Comparison of ENCODE assay signal across 15 cellular contexts in the genomic region with DNA sequence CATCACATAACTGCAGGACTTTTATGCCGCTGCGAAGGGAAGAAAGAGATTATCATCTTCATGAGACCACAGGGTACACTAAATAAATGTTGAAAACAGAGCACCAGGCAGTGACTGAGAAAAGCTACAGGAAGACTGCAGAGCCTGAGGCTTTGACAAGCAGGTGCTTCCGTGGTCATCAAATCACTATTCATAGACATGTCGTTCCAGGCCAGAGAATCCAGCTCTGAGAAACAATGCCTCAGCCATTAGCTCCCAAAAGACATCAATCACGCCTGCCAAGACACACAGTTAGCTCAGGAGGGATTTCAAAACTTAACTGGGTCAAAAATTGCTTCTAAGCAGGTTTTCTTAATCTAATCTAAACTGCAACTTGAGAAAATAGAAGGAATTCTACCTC. TPM values are rescaled to one million over a fixed set of nuclear protein-coding genes. Genes with fewer than 3 reads are reported as not detected.
DNase-seq lines count a peak whose midpoint lies in the region; ATAC-seq and TF ChIP-seq lines count a peak whose summit lies in the region.
"Had no signal": no experiment of that assay in that cellular context is flagged by ENCODE, and none has a peak within 500 bp of the region (broad histone marks: within the 10 kb centered on the region; RNA-seq: fewer than 3 reads in every experiment).

No MANE protein-coding gene starts in this region.

- no peaks in the 10 kb centered on the region for H3K27me3 Mint-ChIP-seq in neural progenitor cell (ENCODE audit: insufficient read depth, low read depth)
- no peaks in the 10 kb centered on the region for H3K27me3 Mint-ChIP-seq in activated CD4-positive, alpha-beta T cell treated with anti-CD3 and anti-CD28 coated beads, Interleukin-2, amount 10 ng/mL, durations not matched to agents 7 days and 5 days
- H3K27me3 Mint-ChIP-seq: activated naive CD4-positive, alpha-beta T cell treated with anti-CD3 and anti-CD28 coated beads, Interleukin-2, amount 50 U/mL, for 24 hours had no signal

- H3K4me2 ChIP-seq in neural progenitor cell (no peak overlapping the region), SK-N-SH (no peak overlapping the region)

- H3K9ac ChIP-seq in neural progenitor cell (no peak overlapping the region), SK-N-SH (no peak overlapping the region)

- TF ChIP-seq CTCF in neural progenitor cell (IDR thresholded peaks at IDR 0.05) (no peak), SK-N-SH (IDR thresholded peaks at IDR 0.05) (no peak), upper lobe of left lung (IDR thresholded peaks at IDR 0.05) (no peak)

- H4K20me1 ChIP-seq in neural progenitor cell (ENCODE audit: low read depth), result no peaks in the 10 kb centered on the region
- no peaks in the 10 kb centered on the region for H4K20me1 ChIP-seq in SK-N-SH (ENCODE audit: insufficient read depth)

- POLR2A ChIA-PET in activated CD4-positive, alpha-beta T cell treated with anti-CD3 and anti-CD28 coated beads, Interleukin-2, amount 10 ng/mL, durations not matched to agents 7 days and 5 days (lab: Charles Lee), result no interaction called here
- POLR2A ChIA-PET in SK-N-SH (lab: Yijun Ruan, JAX), result no interaction called here

- H3K27ac Mint-ChIP-seq in neural progenitor cell, result no peak overlapping the region
- H3K27ac Mint-ChIP-seq in activated CD4-positive, alpha-beta T cell treated with anti-CD3 and anti-CD28 coated beads, Interleukin-2, amount 10 ng/mL, durations not matched to agents 7 days and 5 days, result no peak overlapping the region
- H3K27ac Mint-ChIP-seq: activated naive CD4-positive, alpha-beta T cell treated with anti-CD3 and anti-CD28 coated beads, Interleukin-2, amount 50 U/mL, for 24 hours; natural killer cell had no signal

- no peak overlapping the region for H3K4me3 ChIP-seq in neural progenitor cell
- no peak overlapping the region for H3K4me3 ChIP-seq in SK-N-SH (ENCODE audit: low read depth in 2 of 2, low read length in 1 of 2)
- H3K4me3 ChIP-seq in upper lobe of left lung, result no peak overlapping the region
- H3K4me3 ChIP-seq: tibial nerve had no signal

- H3K27ac ChIP-seq in neural progenitor cell (no peak overlapping the region), SK-N-SH (ENCODE audit: low read depth in 2 of 2, low read length in 1 of 2) (no peak overlapping the region), upper lobe of left lung (no peak overlapping the region)
- H3K27ac ChIP-seq: 22Rv1, tibial nerve had no signal

- TF ChIP-seq EP300 in SK-N-SH (IDR thresholded peaks at IDR 0.05; ENCODE audit: borderline replicate concordance in 1 of 2, low read depth in 1 of 2, low read length in 1 of 2) (no peak), upper lobe of left lung (IDR thresholded peaks at IDR 0.05) (no peak)

- H3K4me1 Mint-ChIP-seq in neural progenitor cell, result no peaks in the 10 kb centered on the region
- H3K4me1 Mint-ChIP-seq in activated CD4-positive, alpha-beta T cell treated with anti-CD3 and anti-CD28 coated beads, Interleukin-2, amount 10 ng/mL, durations not matched to agents 7 days and 5 days, result no peaks in the 10 kb centered on the region
- H3K4me1 Mint-ChIP-seq: activated naive CD4-positive, alpha-beta T cell treated with anti-CD3 and anti-CD28 coated beads, Interleukin-2, amount 50 U/mL, for 24 hours; natural killer cell had no signal

- no peaks in the 10 kb centered on the region for H3K9me3 ChIP-seq in neural progenitor cell (ENCODE audit: low read depth)
- H3K9me3 ChIP-seq in SK-N-SH, result no peaks in the 10 kb centered on the region
- H3K9me3 ChIP-seq in upper lobe of left lung, result no peaks in the 10 kb centered on the region
- H3K9me3 ChIP-seq: tibial nerve had no signal

- no peaks in the 10 kb centered on the region for H3K9me2 ChIP-seq in SK-N-SH

- H3F3A ChIP-seq in neural progenitor cell (ENCODE audit: low read depth) (no peaks in the 10 kb centered on the region), SK-N-SH (replicated peaks; ENCODE audit: insufficient read depth) (no peaks in the 10 kb centered on the region)

- no peaks in the 10 kb centered on the region for H3K9me3 Mint-ChIP-seq in neural progenitor cell
- H3K9me3 Mint-ChIP-seq in activated CD4-positive, alpha-beta T cell treated with anti-CD3 and anti-CD28 coated beads, Interleukin-2, amount 10 ng/mL, durations not matched to agents 7 days and 5 days, result no peaks in the 10 kb centered on the region

- no peak for TF ChIP-seq POLR2A in upper lobe of left lung (IDR thresholded peaks at IDR 0.05)

- no peaks in the 10 kb centered on the region for H3K4me1 ChIP-seq in neural progenitor cell
- no peaks in the 10 kb centered on the region; a peak in 1 of 4 replicates for H3K4me1 ChIP-seq in SK-N-SH (ENCODE audit: control insufficient read depth in 1 of 2, insufficient read depth in 2 of 2, low read depth in 1 of 2, low read length in 1 of 2)
- H3K4me1 ChIP-seq in upper lobe of left lung, result no peaks in the 10 kb centered on the region
- H3K4me1 ChIP-seq: tibial nerve had no signal

- no peaks in the 10 kb centered on the region for H3K27me3 ChIP-seq in neural progenitor cell
- no peaks in the 10 kb centered on the region for H3K27me3 ChIP-seq in SK-N-SH (ENCODE audit: insufficient read depth)
- H3K27me3 ChIP-seq in upper lobe of left lung, result no peaks in the 10 kb centered on the region
- H3K27me3 ChIP-seq: tibial nerve had no signal

- no peaks in the 10 kb centered on the region for H3K36me3 ChIP-seq in neural progenitor cell
- no peaks in the 10 kb centered on the region for H3K36me3 ChIP-seq in SK-N-SH (replicated peaks in 1 of 2; ENCODE audit: control insufficient read depth in 1 of 2, insufficient read depth in 2 of 2, low read length in 1 of 2)
- H3K36me3 ChIP-seq in upper lobe of left lung, result no peaks in the 10 kb centered on the region
- H3K36me3 ChIP-seq: tibial nerve had no signal

- peak; percentile 94 for ATAC-seq in HG02840 (IDR thresholded peaks at IDR 0.05; ENCODE audit: low FRiP score, unreplicated experiment)
- ATAC-seq in upper lobe of left lung (ENCODE audit: low FRiP score in 2 of 2), result no peak
- ATAC-seq: natural killer cell had no signal

- WGBS in SK-N-SH (ENCODE audit: low lambda C conversion rate), result 38% methylated on average over 5 of the region's 5 CpGs
- WGBS in upper lobe of left lung, 2 donors, result 23 to 31% methylated on average over 5 of the region's 5 CpGs

- H3K36me3 Mint-ChIP-seq in neural progenitor cell, result no peaks in the 10 kb centered on the region
- H3K36me3 Mint-ChIP-seq in activated CD4-positive, alpha-beta T cell treated with anti-CD3 and anti-CD28 coated beads, Interleukin-2, amount 10 ng/mL, durations not matched to agents 7 days and 5 days (ENCODE audit: low read depth), result no peaks in the 10 kb centered on the region
- H3K36me3 Mint-ChIP-seq: activated naive CD4-positive, alpha-beta T cell treated with anti-CD3 and anti-CD28 coated beads, Interleukin-2, amount 50 U/mL, for 24 hours; natural killer cell had no signal

- no peak overlapping the region for H3K4me3 Mint-ChIP-seq in neural progenitor cell
- H3K4me3 Mint-ChIP-seq in activated CD4-positive, alpha-beta T cell treated with anti-CD3 and anti-CD28 coated beads, Interleukin-2, amount 10 ng/mL, durations not matched to agents 7 days and 5 days, result no peak overlapping the region
- H3K4me3 Mint-ChIP-seq: activated naive CD4-positive, alpha-beta T cell treated with anti-CD3 and anti-CD28 coated beads, Interleukin-2, amount 50 U/mL, for 24 hours; natural killer cell had no signal

- no peaks in the 10 kb centered on the region for H3K79me2 ChIP-seq in neural progenitor cell (ENCODE audit: low read depth)
- no peaks in the 10 kb centered on the region for H3K79me2 ChIP-seq in SK-N-SH (ENCODE audit: insufficient read depth)

- TF ChIP-seq RAD21 in SK-N-SH (IDR thresholded peaks at IDR 0.05; ENCODE audit: low read length), result no peak

- DNase-seq in NCI-H146 (lab: John Stamatoyannopoulos, UW) (peak; percentile 3), NCI-H146 treated with DMSO at 0.1 percent for 48 hours (lab: John Stamatoyannopoulos, UW; ENCODE audit: unreplicated experiment) (no peak), NCI-H1105 treated with DMSO at 0.1 percent for 48 hours (lab: John Stamatoyannopoulos, UW) (peak; percentile 34), neural progenitor cell (ENCODE audit: low spot score) (peak; percentile 5), SK-N-SH (no peak), upper lobe of left lung (no peak)
- no peak for DNase-seq in activated CD4-positive, alpha-beta T cell treated with anti-CD3 and anti-CD28 coated beads, Interleukin-2, amount 10 ng/mL, durations not matched to agents 7 days and 5 days
- DNase-seq: natural killer cell; NK-92 treated with Interleukin-12 subunit alpha and Interleukin-12 subunit beta, amount 100 ng/mL, for 24 hours; stimulated activated CD4-positive, alpha-beta T cell treated with anti-CD3 and anti-CD28 coated beads, Interleukin-2, amount 100 ng/mL, for 24 hours had no signal

- CTCF ChIA-PET in activated CD4-positive, alpha-beta T cell treated with anti-CD3 and anti-CD28 coated beads, Interleukin-2, amount 10 ng/mL, durations not matched to agents 7 days and 5 days (lab: Charles Lee), result no interaction called here
- CTCF ChIA-PET in SK-N-SH (lab: Yijun Ruan, JAX), result no interaction called here

- H2AFZ ChIP-seq in neural progenitor cell (replicated peaks), result no peak overlapping the region
- no peak overlapping the region for H2AFZ ChIP-seq in SK-N-SH (ENCODE audit: low read depth)

TF ChIP-seq in SK-N-SH, 30 proteins besides CTCF, POLR2A, EP300 and RAD21 (continues in another document):
- TF ChIP-seq RCOR1 (IDR thresholded peaks at IDR 0.05; ENCODE audit: low read length) (no peak), GATA2 (CRISPR knock-in tag; IDR thresholded peaks at IDR 0.05) (no peak), EZH2phosphoT487 (IDR thresholded peaks at IDR 0.05; ENCODE audit: borderline replicate concordance, low read depth) (no peak)
- TF ChIP-seq, protein P1, sequence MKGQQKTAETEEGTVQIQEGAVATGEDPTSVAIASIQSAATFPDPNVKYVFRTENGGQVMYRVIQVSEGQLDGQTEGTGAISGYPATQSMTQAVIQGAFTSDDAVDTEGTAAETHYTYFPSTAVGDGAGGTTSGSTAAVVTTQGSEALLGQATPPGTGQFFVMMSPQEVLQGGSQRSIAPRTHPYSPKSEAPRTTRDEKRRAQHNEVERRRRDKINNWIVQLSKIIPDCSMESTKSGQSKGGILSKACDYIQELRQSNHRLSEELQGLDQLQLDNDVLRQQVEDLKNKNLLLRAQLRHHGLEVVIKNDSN (IDR thresholded peaks at IDR 0.05; ENCODE audit: borderline replicate concordance, low read depth), result no peak

RNA-seq across cellular contexts. Expression of gene GARIN6, which starts 47.2 kb away (rescaled TPM):
- not detected in 2 replicates for total RNA-seq in neural progenitor cell (ENCODE audit: low replicate concordance)
- total RNA-seq in activated CD4-positive, alpha-beta T cell treated with anti-CD3 and anti-CD28 coated beads, Interleukin-2, amount 10 ng/mL, durations not matched to agents 7 days and 5 days, result not detected
- polyA plus RNA-seq in SK-N-SH (2012; rRNA removed), result not detected in 2 replicates
- polyA plus RNA-seq in SK-N-SH (2012; cell fraction: cytosol; rRNA removed), result not detected in 2 replicates
- polyA plus RNA-seq in SK-N-SH (2012; cell fraction: nucleus; rRNA removed), result not detected in 2 replicates
- total RNA-seq in upper lobe of left lung, result not detected
- total RNA-seq: HT-29, natural killer cell, tibial nerve had no signal

Comparison
In these comparisons a context has a peak if more than half of its experiments do, and no peak if none do; other contexts are left out.
1. DNase-seq: peak in NCI-H146 (single experiment), NCI-H1105 treated with DMSO at 0.1 percent for 48 hours (single experiment) and neural progenitor cell (single experiment); none in NCI-H146 treated with DMSO at 0.1 percent for 48 hours (single experiment), activated CD4-positive, alpha-beta T cell treated with anti-CD3 and anti-CD28 coated beads, Interleukin-2, amount 10 ng/mL, durations not matched to agents 7 days and 5 days (single experiment), SK-N-SH (single experiment) and upper lobe of left lung (0 of 2).